18 cellular contexts compared by ENCODE assay signal in the genomic region with DNA sequence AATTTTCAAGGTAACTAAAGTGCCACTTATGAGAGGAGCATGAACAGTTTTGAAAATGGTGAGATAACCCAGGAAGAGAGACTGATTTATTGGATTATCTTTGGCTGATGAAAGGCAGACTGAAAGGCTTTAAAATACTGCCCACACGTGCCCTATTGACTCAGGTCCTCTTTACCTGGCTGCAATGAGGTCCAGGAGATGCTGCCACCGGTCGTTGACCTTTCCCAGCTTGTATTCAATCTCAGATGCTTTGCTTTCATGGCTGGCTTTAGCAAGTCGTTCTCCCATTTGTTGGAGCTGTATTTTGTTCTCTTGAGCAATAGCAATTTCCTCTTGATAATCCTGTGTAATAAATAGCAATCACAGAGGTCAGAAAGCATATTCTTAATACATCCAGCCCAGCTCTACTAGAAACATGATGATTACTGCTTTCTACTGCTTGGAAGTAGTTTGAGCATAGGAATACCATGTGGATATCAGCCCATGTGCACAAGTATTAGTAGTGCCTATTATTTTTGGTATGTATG.
"Had no signal": no experiment of that assay in that cellular context is flagged by ENCODE, and none has a peak within 500 bp of the region (broad histone marks: within the 10 kb centered on the region; RNA-seq: fewer than 3 reads in every experiment).

No MANE protein-coding gene starts in this region.

- H3K4me3 ChIP-seq: esophagus squamous epithelium, hepatocyte, ovary, spleen had no signal

- H3K27me3 Mint-ChIP-seq: activated CD4-positive, alpha-beta T cell treated with anti-CD3 and anti-CD28 coated beads, Interleukin-2, amount 10 ng/mL, durations not matched to agents 24 days and 14 days; effector memory CD8-positive, alpha-beta T cell had no signal

- H3K27me3 ChIP-seq: esophagus squamous epithelium, hepatocyte, ovary, spleen had no signal

- H3K9me3 Mint-ChIP-seq: activated T-cell treated with anti-CD3 and anti-CD28 coated beads, Interleukin-2, amount 50 U/mL, for 72 hours; effector memory CD8-positive, alpha-beta T cell had no signal

- DNase-seq: activated CD4-positive, alpha-beta T cell treated with anti-CD3 and anti-CD28 coated beads, Interleukin-2, amount 10 ng/mL, durations not matched to agents 24 days and 14 days; activated CD4-positive, CD25-positive, alpha-beta regulatory T cell; activated CD8-positive, alpha-beta memory T cell treated with anti-CD3 and anti-CD28 coated beads for 24 hours; activated CD8-positive, alpha-beta memory T cell treated with anti-CD3 and anti-CD28 coated beads, Interleukin-2, amount 50 U/mL, for 48 hours; activated effector memory CD4-positive, alpha-beta T cell treated with anti-CD3 and anti-CD28 coated beads, Interleukin-2, amount 50 U/mL, for 16 hours; activated T-cell treated with anti-CD3 and anti-CD28 coated beads, Interleukin-2, amount 50 U/mL, for 72 hours; amygdala; effector memory CD8-positive, alpha-beta T cell; esophagus squamous epithelium; foreskin fibroblast; ovary; spleen; stimulated activated CD4-positive, alpha-beta T cell treated with anti-CD3 and anti-CD28 coated beads, Interleukin-4, amount 100 ng/mL, for 4 hours; stimulated activated naive CD4-positive, alpha-beta T cell; T-helper 9 cell had no signal

- H3K79me2 ChIP-seq: hepatocyte had no signal

- H3K4me3 Mint-ChIP-seq: activated CD4-positive, alpha-beta T cell treated with anti-CD3 and anti-CD28 coated beads, Interleukin-2, amount 10 ng/mL, durations not matched to agents 24 days and 14 days; activated T-cell treated with anti-CD3 and anti-CD28 coated beads, Interleukin-2, amount 50 U/mL, for 72 hours; effector memory CD8-positive, alpha-beta T cell had no signal

- H3K4me2 ChIP-seq: hepatocyte had no signal

- H3K4me1 ChIP-seq: esophagus squamous epithelium had no signal

- H3K9me3 ChIP-seq: esophagus squamous epithelium, ovary, spleen had no signal

- H3K36me3 ChIP-seq: ovary had no signal

- H3K27ac ChIP-seq: esophagus squamous epithelium, hepatocyte, ovary, spleen had no signal

- FAIRE-seq: keratinocyte had no signal

- H3K27ac Mint-ChIP-seq: activated CD4-positive, alpha-beta T cell treated with anti-CD3 and anti-CD28 coated beads, Interleukin-2, amount 10 ng/mL, durations not matched to agents 24 days and 14 days; activated naive CD4-positive, alpha-beta T cell treated with anti-CD3 and anti-CD28 coated beads, Interleukin-2, amount 50 U/mL, for 72 hours; activated T-cell treated with anti-CD3 and anti-CD28 coated beads, Interleukin-2, amount 50 U/mL, for 72 hours had no signal
